In genomic region chr1:209074575-209075250, GRCh38 we compare ENCODE assay signal across 26 cellular contexts.
"Had no signal": no experiment of that assay in that cellular context is flagged by ENCODE, and none has a peak within 500 bp of the region (broad histone marks: within the 10 kb centered on the region; RNA-seq: fewer than 3 reads in every experiment).

No MANE protein-coding gene starts in this region.

- ATAC-seq: effector memory CD8-positive, alpha-beta T cell; esophagus mucosa; gastrocnemius medialis; heart right ventricle; left cardiac atrium; left lung; left ventricle myocardium superior; lower lobe of right lung; mucosa of descending colon had no signal

- FAIRE-seq: endometrium, islet of Langerhans, keratinocyte had no signal

- H3K9me3 ChIP-seq: colonic mucosa, esophagus squamous epithelium, gastrocnemius medialis, heart right ventricle, left lung, lower lobe of right lung, mucosa of descending colon had no signal

- H3K4me1 ChIP-seq: colonic mucosa, esophagus squamous epithelium, gastrocnemius medialis, heart right ventricle, left lung, lower lobe of right lung had no signal

- H3K27me3 ChIP-seq: colonic mucosa, esophagus squamous epithelium, gastrocnemius medialis, heart right ventricle, left lung had no signal

- H3K4me3 ChIP-seq: colonic mucosa, esophagus squamous epithelium, gastrocnemius medialis, heart right ventricle, left lung, lower lobe of right lung, mucosa of descending colon had no signal

- DNase-seq: colonic mucosa; cortex of kidney; effector CD8-positive, alpha-beta T cell; effector memory CD8-positive, alpha-beta T cell; endodermal cell; erythroblast; esophagus squamous epithelium; foreskin fibroblast; foreskin melanocyte; gastrocnemius medialis; glutamatergic neuron; head of caudate nucleus; heart right ventricle; hippocampal formation; left cardiac atrium; left lung; left ventricle myocardium superior; lower lobe of right lung; mesenchymal stem cell; mucosa of descending colon; naive B cell had no signal

- H3K36me3 ChIP-seq: colonic mucosa, esophagus squamous epithelium, gastrocnemius medialis, heart right ventricle, left lung, lower lobe of right lung had no signal

- H3K27ac ChIP-seq: colonic mucosa, epithelial cell of prostate, esophagus squamous epithelium, gastrocnemius medialis, heart right ventricle, left lung, lower lobe of right lung had no signal
